In genomic region chr3:40476478-40477470, GRCh38 we compare ENCODE assay signal across 1 cellular context.
TF ChIP-seq lines count a peak whose summit lies in the region.

ZNF619 (plus strand) TSS chr3:40477122; CDS start chr3:40477980, 858 bp downstream.

TF ChIP-seq in HepG2, 621 proteins besides CTCF, POLR2A, EP300 and RAD21 (continued from another document and continues in another):
- TF ChIP-seq TFDP1 (CRISPR knock-in tag; IDR thresholded peaks at IDR 0.05; ENCODE audit: borderline replicate concordance) (peak; percentile 31; the same call in 1 of the 2 replicates), HNF4G (IDR thresholded peaks at IDR 0.05; ENCODE audit: borderline replicate concordance, low read depth, low read length) (no peak), HNF4G (CRISPR knock-in tag; IDR thresholded peaks at IDR 0.05; ENCODE audit: borderline replicate concordance, low read depth) (no peak), ZNF343 (CRISPR knock-in tag; IDR thresholded peaks at IDR 0.05) (no peak), POLR2AphosphoS5 (IDR thresholded peaks at IDR 0.05; ENCODE audit: low read depth, low read length) (peak; percentile 56; the same call in 1 of the 2 replicates), PBX3 (CRISPR knock-in tag; IDR thresholded peaks at IDR 0.05; ENCODE audit: borderline replicate concordance) (no peak), ZHX2 (IDR thresholded peaks at IDR 0.05; ENCODE audit: low read depth) (no peak), ZHX2 (CRISPR knock-in tag; IDR thresholded peaks at IDR 0.05; ENCODE audit: borderline replicate concordance) (no peak), PITX1 (CRISPR knock-in tag; IDR thresholded peaks at IDR 0.05) (0 out of 2 replicates have a peak, but pooled peaks have one; percentile 23), ZNF205 (CRISPR knock-in tag; IDR thresholded peaks at IDR 0.05) (0 out of 2 replicates have a peak, but pooled peaks have one; percentile 35), TRIM22 (IDR thresholded peaks at IDR 0.05) (no peak), THAP11 (CRISPR knock-in tag; IDR thresholded peaks at IDR 0.05) (peak; percentile 55), ZBTB37 (CRISPR knock-in tag; IDR thresholded peaks at IDR 0.05) (no peak), ZNF549 (CRISPR knock-in tag; IDR thresholded peaks at IDR 0.05) (no peak), MAX (IDR thresholded peaks at IDR 0.05) (peak; percentile 38; the same call in 1 of the 2 replicates), XRCC5 (optimal IDR thresholded peaks at IDR 0.05; ENCODE audit: low read length) (peak; percentile 46), SRSF1 (optimal IDR thresholded peaks at IDR 0.05; ENCODE audit: low read depth, low read length) (peak; percentile 69), CSRNP1 (CRISPR knock-in tag; IDR thresholded peaks at IDR 0.05) (no peak), UBTF (CRISPR knock-in tag; IDR thresholded peaks at IDR 0.05) (peak; percentile 56; the same call in 1 of the 2 replicates), KLF12 (CRISPR knock-in tag; IDR thresholded peaks at IDR 0.05; ENCODE audit: borderline replicate concordance) (no peak), ZKSCAN1 (IDR thresholded peaks at IDR 0.05; ENCODE audit: low read length) (no peak), ZBTB44 (CRISPR knock-in tag; IDR thresholded peaks at IDR 0.05) (no peak), MED1 (CRISPR knock-in tag; IDR thresholded peaks at IDR 0.05) (peak; percentile 52), ZNF275 (CRISPR knock-in tag; IDR thresholded peaks at IDR 0.05; ENCODE audit: borderline replicate concordance) (no peak), ZNF605 (CRISPR knock-in tag; IDR thresholded peaks at IDR 0.05) (no peak), KDM6A (CRISPR knock-in tag; IDR thresholded peaks at IDR 0.05; ENCODE audit: low read depth) (no peak), ZNF382 (CRISPR knock-in tag; IDR thresholded peaks at IDR 0.05; ENCODE audit: borderline replicate concordance) (no peak), RFXAP (CRISPR knock-in tag; IDR thresholded peaks at IDR 0.05; ENCODE audit: borderline replicate concordance) (0 out of 2 replicates have a peak, but pooled peaks have one; percentile 29), ZNF720 (CRISPR knock-in tag; IDR thresholded peaks at IDR 0.05) (no peak), AKNA (CRISPR knock-in tag; IDR thresholded peaks at IDR 0.05; ENCODE audit: borderline replicate concordance) (no peak)
